ENCODE assay signal across 10 cellular contexts in the genomic region with DNA sequence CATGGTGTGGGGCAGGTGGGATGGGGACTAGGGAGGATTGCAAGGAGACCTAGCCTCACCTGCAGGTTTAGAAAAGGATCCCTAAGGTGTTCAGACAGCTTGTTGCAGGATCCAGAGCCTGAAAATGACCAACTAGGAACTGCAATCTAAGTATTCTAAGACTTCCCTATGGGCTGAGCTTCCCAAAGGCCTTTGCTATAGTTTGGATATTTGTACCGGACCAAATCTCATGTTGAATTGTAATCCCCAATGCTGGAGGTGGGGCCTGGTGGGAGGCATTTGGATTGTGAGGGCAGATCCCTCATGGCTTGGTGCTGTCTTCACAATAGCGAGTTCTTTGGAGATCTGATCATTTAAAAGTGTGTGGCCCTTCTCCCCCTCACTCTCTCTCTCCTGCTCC. TPM values are rescaled to one million over a fixed set of nuclear protein-coding genes. Genes with fewer than 3 reads are reported as not detected.
"Had no signal": no experiment of that assay in that cellular context is flagged by ENCODE, and none has a peak within 500 bp of the region (broad histone marks: within the 10 kb centered on the region; RNA-seq: fewer than 3 reads in every experiment).

No MANE protein-coding gene starts in this region.

- ATAC-seq: GM23338, HCT116 had no signal

- H3K9me3 ChIP-seq: HAP-1 had no signal

- H3K4me2 ChIP-seq: GM23338, KMS-11 had no signal

- H3K27ac ChIP-seq: KMS-11 had no signal

- H3K9me3 Mint-ChIP-seq: GM23338, HFFc6 had no signal

- H3K27ac Mint-ChIP-seq: GM23338, HFFc6, IgD-negative memory B cell had no signal

- FAIRE-seq: H1, H54, HTR-8/SVneo had no signal

- H2AFZ ChIP-seq: GM23338 had no signal

- H3K9ac ChIP-seq: KMS-11 had no signal

- H3K4me3 Mint-ChIP-seq: GM23338, HFFc6, IgD-negative memory B cell had no signal

- H3K4me3 ChIP-seq: GM23338, HAP-1 had no signal

- H3K4me1 Mint-ChIP-seq: IgD-negative memory B cell had no signal

- DNase-seq: HFFc6, KBM-7 had no signal

RNA-seq across cellular contexts. Expression of gene GPC3, which starts 52.1 kb away (rescaled TPM):
- total RNA-seq: HFFc6 had no signal
